1 cellular context compared by ENCODE assay signal in the genomic region with DNA sequence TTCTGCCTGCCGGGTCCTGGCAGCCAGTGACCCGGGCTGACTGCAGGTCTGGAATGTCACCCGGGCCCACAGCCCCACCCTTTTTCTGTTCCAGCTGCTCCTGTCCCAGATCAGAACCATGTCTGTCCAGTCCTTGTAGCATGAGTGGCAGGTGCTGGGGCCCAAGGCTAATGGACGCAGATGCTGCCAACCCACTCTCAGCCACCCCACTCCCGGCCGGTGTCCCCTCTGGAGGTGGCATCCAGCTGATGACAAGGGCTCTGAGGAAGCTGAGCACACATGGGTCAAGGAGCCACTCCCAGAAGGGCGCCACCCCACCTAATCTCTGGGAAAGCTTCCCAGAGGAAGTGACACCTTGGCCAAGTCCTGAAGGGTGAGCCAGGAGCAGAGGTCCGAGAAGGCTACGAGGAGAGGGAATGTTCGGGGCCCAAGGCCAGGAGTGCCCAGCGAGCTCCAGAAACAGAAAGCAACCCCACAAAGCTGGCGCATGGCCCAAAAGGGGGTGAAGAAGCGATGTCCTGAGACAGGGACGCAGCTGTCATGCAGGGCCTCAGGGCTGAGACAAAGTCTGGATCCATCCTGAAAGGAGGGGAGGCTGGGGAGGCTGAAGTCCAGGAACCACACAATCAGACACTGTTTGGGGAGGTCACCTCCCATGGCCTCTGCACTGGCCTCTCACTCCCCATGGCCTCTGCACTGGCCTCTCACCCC.
A peak's percentile ranks its signal among the peaks of the same experiment; 100 is the strongest.
TF ChIP-seq lines count a peak whose summit lies in the region.

No MANE protein-coding gene starts in this region.

TF ChIP-seq in HepG2, 621 proteins besides CTCF, POLR2A, EP300 and RAD21 (continued from another document and continues in another):
- no peak for TF ChIP-seq TSC22D2 (CRISPR knock-in tag; IDR thresholded peaks at IDR 0.05; ENCODE audit: borderline replicate concordance)
- no peak for TF ChIP-seq TMF1 (CRISPR knock-in tag; IDR thresholded peaks at IDR 0.05; ENCODE audit: low read depth)
- TF ChIP-seq, protein P1, sequence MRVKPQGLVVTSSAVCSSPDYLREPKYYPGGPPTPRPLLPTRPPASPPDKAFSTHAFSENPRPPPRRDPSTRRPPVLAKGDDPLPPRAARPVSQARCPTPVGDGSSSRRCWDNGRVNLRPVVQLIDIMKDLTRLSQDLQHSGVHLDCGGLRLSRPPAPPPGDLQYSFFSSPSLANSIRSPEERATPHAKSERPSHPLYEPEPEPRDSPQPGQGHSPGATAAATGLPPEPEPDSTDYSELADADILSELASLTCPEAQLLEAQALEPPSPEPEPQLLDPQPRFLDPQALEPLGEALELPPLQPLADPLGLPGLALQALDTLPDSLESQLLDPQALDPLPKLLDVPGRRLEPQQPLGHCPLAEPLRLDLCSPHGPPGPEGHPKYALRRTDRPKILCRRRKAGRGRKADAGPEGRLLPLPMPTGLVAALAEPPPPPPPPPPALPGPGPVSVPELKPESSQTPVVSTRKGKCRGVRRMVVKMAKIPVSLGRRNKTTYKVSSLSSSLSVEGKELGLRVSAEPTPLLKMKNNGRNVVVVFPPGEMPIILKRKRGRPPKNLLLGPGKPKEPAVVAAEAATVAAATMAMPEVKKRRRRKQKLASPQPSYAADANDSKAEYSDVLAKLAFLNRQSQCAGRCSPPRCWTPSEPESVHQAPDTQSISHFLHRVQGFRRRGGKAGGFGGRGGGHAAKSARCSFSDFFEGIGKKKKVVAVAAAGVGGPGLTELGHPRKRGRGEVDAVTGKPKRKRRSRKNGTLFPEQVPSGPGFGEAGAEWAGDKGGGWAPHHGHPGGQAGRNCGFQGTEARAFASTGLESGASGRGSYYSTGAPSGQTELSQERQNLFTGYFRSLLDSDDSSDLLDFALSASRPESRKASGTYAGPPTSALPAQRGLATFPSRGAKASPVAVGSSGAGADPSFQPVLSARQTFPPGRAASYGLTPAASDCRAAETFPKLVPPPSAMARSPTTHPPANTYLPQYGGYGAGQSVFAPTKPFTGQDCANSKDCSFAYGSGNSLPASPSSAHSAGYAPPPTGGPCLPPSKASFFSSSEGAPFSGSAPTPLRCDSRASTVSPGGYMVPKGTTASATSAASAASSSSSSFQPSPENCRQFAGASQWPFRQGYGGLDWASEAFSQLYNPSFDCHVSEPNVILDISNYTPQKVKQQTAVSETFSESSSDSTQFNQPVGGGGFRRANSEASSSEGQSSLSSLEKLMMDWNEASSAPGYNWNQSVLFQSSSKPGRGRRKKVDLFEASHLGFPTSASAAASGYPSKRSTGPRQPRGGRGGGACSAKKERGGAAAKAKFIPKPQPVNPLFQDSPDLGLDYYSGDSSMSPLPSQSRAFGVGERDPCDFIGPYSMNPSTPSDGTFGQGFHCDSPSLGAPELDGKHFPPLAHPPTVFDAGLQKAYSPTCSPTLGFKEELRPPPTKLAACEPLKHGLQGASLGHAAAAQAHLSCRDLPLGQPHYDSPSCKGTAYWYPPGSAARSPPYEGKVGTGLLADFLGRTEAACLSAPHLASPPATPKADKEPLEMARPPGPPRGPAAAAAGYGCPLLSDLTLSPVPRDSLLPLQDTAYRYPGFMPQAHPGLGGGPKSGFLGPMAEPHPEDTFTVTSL (CRISPR knock-in tag; IDR thresholded peaks at IDR 0.05; ENCODE audit: borderline replicate concordance): no peak
- no peak; the same call in 1 of the 2 replicates for TF ChIP-seq MEIS2 (CRISPR knock-in tag; IDR thresholded peaks at IDR 0.05)
- TF ChIP-seq, protein P2, sequence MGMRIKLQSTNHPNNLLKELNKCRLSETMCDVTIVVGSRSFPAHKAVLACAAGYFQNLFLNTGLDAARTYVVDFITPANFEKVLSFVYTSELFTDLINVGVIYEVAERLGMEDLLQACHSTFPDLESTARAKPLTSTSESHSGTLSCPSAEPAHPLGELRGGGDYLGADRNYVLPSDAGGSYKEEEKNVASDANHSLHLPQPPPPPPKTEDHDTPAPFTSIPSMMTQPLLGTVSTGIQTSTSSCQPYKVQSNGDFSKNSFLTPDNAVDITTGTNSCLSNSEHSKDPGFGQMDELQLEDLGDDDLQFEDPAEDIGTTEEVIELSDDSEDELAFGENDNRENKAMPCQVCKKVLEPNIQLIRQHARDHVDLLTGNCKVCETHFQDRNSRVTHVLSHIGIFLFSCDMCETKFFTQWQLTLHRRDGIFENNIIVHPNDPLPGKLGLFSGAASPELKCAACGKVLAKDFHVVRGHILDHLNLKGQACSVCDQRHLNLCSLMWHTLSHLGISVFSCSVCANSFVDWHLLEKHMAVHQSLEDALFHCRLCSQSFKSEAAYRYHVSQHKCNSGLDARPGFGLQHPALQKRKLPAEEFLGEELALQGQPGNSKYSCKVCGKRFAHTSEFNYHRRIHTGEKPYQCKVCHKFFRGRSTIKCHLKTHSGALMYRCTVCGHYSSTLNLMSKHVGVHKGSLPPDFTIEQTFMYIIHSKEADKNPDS (CRISPR knock-in tag; IDR thresholded peaks at IDR 0.05): no peak
- TF ChIP-seq, protein P3, sequence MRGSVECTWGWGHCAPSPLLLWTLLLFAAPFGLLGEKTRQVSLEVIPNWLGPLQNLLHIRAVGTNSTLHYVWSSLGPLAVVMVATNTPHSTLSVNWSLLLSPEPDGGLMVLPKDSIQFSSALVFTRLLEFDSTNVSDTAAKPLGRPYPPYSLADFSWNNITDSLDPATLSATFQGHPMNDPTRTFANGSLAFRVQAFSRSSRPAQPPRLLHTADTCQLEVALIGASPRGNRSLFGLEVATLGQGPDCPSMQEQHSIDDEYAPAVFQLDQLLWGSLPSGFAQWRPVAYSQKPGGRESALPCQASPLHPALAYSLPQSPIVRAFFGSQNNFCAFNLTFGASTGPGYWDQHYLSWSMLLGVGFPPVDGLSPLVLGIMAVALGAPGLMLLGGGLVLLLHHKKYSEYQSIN (CRISPR knock-in tag; IDR thresholded peaks at IDR 0.05; ENCODE audit: borderline replicate concordance): no peak
- peak; percentile 81 for TF ChIP-seq NR2F6 (IDR thresholded peaks at IDR 0.05)
- peak; percentile 87 for TF ChIP-seq NR2F6 (CRISPR knock-in tag; IDR thresholded peaks at IDR 0.05)
- TF ChIP-seq ZNF644 (CRISPR knock-in tag; IDR thresholded peaks at IDR 0.05; ENCODE audit: low read depth): no peak
- no peak for TF ChIP-seq RBAK (CRISPR knock-in tag; IDR thresholded peaks at IDR 0.05)
- TF ChIP-seq ZFP36L2 (CRISPR knock-in tag; IDR thresholded peaks at IDR 0.05): no peak
- no peak for TF ChIP-seq HIVEP1 (CRISPR knock-in tag; IDR thresholded peaks at IDR 0.05)
- TF ChIP-seq, protein P4, sequence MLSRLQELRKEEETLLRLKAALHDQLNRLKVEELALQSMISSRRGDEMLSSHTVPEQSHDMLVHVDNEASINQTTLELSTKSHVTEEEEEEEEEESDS (CRISPR knock-in tag; IDR thresholded peaks at IDR 0.05; ENCODE audit: borderline replicate concordance): no peak
- TF ChIP-seq, protein P5, sequence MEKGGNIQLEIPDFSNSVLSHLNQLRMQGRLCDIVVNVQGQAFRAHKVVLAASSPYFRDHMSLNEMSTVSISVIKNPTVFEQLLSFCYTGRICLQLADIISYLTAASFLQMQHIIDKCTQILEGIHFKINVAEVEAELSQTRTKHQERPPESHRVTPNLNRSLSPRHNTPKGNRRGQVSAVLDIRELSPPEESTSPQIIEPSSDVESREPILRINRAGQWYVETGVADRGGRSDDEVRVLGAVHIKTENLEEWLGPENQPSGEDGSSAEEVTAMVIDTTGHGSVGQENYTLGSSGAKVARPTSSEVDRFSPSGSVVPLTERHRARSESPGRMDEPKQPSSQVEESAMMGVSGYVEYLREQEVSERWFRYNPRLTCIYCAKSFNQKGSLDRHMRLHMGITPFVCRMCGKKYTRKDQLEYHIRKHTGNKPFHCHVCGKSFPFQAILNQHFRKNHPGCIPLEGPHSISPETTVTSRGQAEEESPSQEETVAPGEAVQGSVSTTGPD (CRISPR knock-in tag; IDR thresholded peaks at IDR 0.05): no peak
- TF ChIP-seq NR2F2 (IDR thresholded peaks at IDR 0.05; ENCODE audit: borderline replicate concordance, low read depth): peak; percentile 71
- TF ChIP-seq CEBPB (IDR thresholded peaks at IDR 0.05; ENCODE audit: borderline replicate concordance, low read depth, low read length): no peak
- peak; percentile 23; the same call in 1 of the 2 replicates for TF ChIP-seq HOXA3 (CRISPR knock-in tag; IDR thresholded peaks at IDR 0.05)
- no peak for TF ChIP-seq RBFOX2 (IDR thresholded peaks at IDR 0.05; ENCODE audit: low read depth, low read length)
- TF ChIP-seq MZF1 (CRISPR knock-in tag; IDR thresholded peaks at IDR 0.05; ENCODE audit: borderline replicate concordance): no peak
- 0 out of 2 replicates have a peak, but pooled peaks have one; percentile 23 for TF ChIP-seq ZBTB7B (CRISPR knock-in tag; IDR thresholded peaks at IDR 0.05)
- TF ChIP-seq ZC3H4 (CRISPR knock-in tag; IDR thresholded peaks at IDR 0.05; ENCODE audit: borderline replicate concordance): no peak
- TF ChIP-seq AGO2 (optimal IDR thresholded peaks at IDR 0.05; ENCODE audit: low read depth, low read length): no peak
- TF ChIP-seq JARID2 (CRISPR knock-in tag; IDR thresholded peaks at IDR 0.05; ENCODE audit: insufficient replicate concordance): no peak
- no peak for TF ChIP-seq DMAP1 (CRISPR knock-in tag; IDR thresholded peaks at IDR 0.05)
- TF ChIP-seq ZNF569 (CRISPR knock-in tag; IDR thresholded peaks at IDR 0.05; ENCODE audit: borderline replicate concordance): no peak
- no peak for TF ChIP-seq MEIS1 (CRISPR knock-in tag; IDR thresholded peaks at IDR 0.05; ENCODE audit: borderline replicate concordance)
- no peak for TF ChIP-seq CBFB (CRISPR knock-in tag; IDR thresholded peaks at IDR 0.05)
- TF ChIP-seq, protein P6, sequence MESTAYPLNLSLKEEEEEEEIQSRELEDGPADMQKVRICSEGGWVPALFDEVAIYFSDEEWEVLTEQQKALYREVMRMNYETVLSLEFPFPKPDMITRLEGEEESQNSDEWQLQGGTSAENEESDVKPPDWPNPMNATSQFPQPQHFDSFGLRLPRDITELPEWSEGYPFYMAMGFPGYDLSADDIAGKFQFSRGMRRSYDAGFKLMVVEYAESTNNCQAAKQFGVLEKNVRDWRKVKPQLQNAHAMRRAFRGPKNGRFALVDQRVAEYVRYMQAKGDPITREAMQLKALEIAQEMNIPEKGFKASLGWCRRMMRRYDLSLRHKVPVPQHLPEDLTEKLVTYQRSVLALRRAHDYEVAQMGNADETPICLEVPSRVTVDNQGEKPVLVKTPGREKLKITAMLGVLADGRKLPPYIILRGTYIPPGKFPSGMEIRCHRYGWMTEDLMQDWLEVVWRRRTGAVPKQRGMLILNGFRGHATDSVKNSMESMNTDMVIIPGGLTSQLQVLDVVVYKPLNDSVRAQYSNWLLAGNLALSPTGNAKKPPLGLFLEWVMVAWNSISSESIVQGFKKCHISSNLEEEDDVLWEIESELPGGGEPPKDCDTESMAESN (CRISPR knock-in tag; conservative IDR thresholded peaks at IDR 0.05): no peak
- TF ChIP-seq ZNF550 (CRISPR knock-in tag; IDR thresholded peaks at IDR 0.05; ENCODE audit: borderline replicate concordance): no peak
- no peak for TF ChIP-seq ZFP36L1 (CRISPR knock-in tag; IDR thresholded peaks at IDR 0.05)
- no peak for TF ChIP-seq SKI (IDR thresholded peaks at IDR 0.05; ENCODE audit: partially characterized antibody)
- TF ChIP-seq, protein P7, sequence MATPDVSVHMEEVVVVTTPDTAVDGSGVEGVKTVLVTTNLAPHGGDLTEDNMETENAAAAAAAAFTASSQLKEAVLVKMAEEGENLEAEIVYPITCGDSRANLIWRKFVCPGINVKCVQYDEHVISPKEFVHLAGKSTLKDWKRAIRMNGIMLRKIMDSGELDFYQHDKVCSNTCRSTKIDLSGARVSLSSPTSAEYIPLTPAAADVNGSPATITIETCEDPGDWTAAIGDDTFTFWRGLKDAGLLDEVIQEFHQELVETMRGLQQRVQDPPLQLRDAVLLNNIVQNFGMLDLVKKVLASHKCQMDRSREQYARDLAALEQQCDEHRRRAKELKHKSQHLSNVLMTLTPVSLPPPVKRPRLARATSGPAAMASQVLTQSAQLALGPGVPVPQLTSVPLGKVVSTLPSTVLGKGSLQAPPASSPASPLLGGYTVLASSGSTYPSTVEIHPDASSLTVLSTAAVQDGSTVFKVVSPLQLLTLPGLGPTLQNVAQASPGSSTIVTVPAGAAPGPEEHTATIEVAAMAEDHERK (CRISPR knock-in tag; IDR thresholded peaks at IDR 0.05; ENCODE audit: low read depth): no peak
- no peak for TF ChIP-seq SMAD9 (CRISPR knock-in tag; IDR thresholded peaks at IDR 0.05)
- TF ChIP-seq ONECUT2 (CRISPR knock-in tag; IDR thresholded peaks at IDR 0.05): no peak
- 0 out of 2 replicates have a peak, but pooled peaks have one; percentile 28 for TF ChIP-seq NR2C2 (CRISPR knock-in tag; IDR thresholded peaks at IDR 0.05; ENCODE audit: borderline replicate concordance)
- no peak for TF ChIP-seq ATF7-NPFF (CRISPR knock-in tag; IDR thresholded peaks at IDR 0.05; ENCODE audit: low read depth)
- peak; percentile 48; the same call in 1 of the 2 replicates for TF ChIP-seq ZMYM4 (CRISPR knock-in tag; IDR thresholded peaks at IDR 0.05)
- no peak for TF ChIP-seq ZNF432 (CRISPR knock-in tag; IDR thresholded peaks at IDR 0.05; ENCODE audit: borderline replicate concordance)
- TF ChIP-seq ZNF296 (CRISPR knock-in tag; conservative IDR thresholded peaks at IDR 0.05): 0 out of 2 replicates have a peak, but pooled peaks have one; percentile 49
- TF ChIP-seq, protein P8, sequence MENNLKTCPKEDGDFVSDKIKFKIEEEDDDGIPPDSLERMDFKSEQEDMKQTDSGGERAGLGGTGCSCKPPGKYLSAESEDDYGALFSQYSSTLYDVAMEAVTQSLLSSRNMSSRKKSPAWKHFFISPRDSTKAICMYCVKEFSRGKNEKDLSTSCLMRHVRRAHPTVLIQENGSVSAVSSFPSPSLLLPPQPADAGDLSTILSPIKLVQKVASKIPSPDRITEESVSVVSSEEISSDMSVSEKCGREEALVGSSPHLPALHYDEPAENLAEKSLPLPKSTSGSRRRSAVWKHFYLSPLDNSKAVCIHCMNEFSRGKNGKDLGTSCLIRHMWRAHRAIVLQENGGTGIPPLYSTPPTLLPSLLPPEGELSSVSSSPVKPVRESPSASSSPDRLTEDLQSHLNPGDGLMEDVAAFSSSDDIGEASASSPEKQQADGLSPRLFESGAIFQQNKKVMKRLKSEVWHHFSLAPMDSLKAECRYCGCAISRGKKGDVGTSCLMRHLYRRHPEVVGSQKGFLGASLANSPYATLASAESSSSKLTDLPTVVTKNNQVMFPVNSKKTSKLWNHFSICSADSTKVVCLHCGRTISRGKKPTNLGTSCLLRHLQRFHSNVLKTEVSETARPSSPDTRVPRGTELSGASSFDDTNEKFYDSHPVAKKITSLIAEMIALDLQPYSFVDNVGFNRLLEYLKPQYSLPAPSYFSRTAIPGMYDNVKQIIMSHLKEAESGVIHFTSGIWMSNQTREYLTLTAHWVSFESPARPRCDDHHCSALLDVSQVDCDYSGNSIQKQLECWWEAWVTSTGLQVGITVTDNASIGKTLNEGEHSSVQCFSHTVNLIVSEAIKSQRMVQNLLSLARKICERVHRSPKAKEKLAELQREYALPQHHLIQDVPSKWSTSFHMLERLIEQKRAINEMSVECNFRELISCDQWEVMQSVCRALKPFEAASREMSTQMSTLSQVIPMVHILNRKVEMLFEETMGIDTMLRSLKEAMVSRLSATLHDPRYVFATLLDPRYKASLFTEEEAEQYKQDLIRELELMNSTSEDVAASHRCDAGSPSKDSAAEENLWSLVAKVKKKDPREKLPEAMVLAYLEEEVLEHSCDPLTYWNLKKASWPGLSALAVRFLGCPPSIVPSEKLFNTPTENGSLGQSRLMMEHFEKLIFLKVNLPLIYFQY (CRISPR knock-in tag; IDR thresholded peaks at IDR 0.05; ENCODE audit: borderline replicate concordance): 0 out of 2 replicates have a peak, but pooled peaks have one; percentile 33
- TF ChIP-seq ZBTB42 (CRISPR knock-in tag; IDR thresholded peaks at IDR 0.05): no peak
